9 cellular contexts compared by ENCODE assay signal in genomic region chr13:95552539-95553270, GRCh38. TPM values are rescaled to one million over a fixed set of nuclear protein-coding genes. Genes with fewer than 3 reads are reported as not detected.
A peak's percentile ranks its signal among the peaks of the same experiment; 100 is the strongest.
DNase-seq lines count a peak whose midpoint lies in the region; ATAC-seq and TF ChIP-seq lines count a peak whose summit lies in the region.
"Had no signal": no experiment of that assay in that cellular context is flagged by ENCODE, and none has a peak within 500 bp of the region (broad histone marks: within the 10 kb centered on the region; RNA-seq: fewer than 3 reads in every experiment).

Gene CLDN10 (plus strand): TSS chr13:95552720. CDS start chr13:95552754, 34 bp downstream.

- no peak within 1 kb of the TSS for H2AFZ ChIP-seq in neural cell (ENCODE audit: low read depth, low read length)

- POLR2A ChIA-PET in activated CD4-positive, alpha-beta memory T cell treated with anti-CD3 and anti-CD28 coated beads, Interleukin-2, amount 10 ng/mL, durations not matched to agents 7 days and 5 days (lab: Charles Lee) = no interaction called here
- POLR2A ChIA-PET in activated CD4-positive, alpha-beta memory T cell treated with anti-CD3 and anti-CD28 coated beads for 36 hours (lab: Charles Lee) = no interaction called here

- TF ChIP-seq RAD21 in neural cell (conservative IDR thresholded peaks at IDR 0.05) = no peak

- TF ChIP-seq CTCF in endodermal cell (conservative IDR thresholded peaks at IDR 0.05) (peak; percentile 84), neural cell (IDR thresholded peaks at IDR 0.05; ENCODE audit: poor library complexity, severe bottlenecking) (no peak)

- CTCF ChIA-PET in activated CD4-positive, alpha-beta memory T cell treated with anti-CD3 and anti-CD28 coated beads, Interleukin-2, amount 10 ng/mL, durations not matched to agents 7 days and 5 days (lab: Charles Lee) = no interaction called here
- CTCF ChIA-PET in activated CD4-positive, alpha-beta memory T cell treated with anti-CD3 and anti-CD28 coated beads for 36 hours (lab: Charles Lee) = interaction anchor here (1.1 kb wide), 1 partner anchor 281 kb away, joined by 3 read pairs; no protein-coding TSS in a partner anchor

- H3K36me3 Mint-ChIP-seq in endodermal cell (ENCODE audit: low read depth) = no peaks in the 10 kb centered on the region
- H3K36me3 Mint-ChIP-seq in activated CD4-positive, alpha-beta memory T cell treated with anti-CD3 and anti-CD28 coated beads, Interleukin-2, amount 10 ng/mL, durations not matched to agents 7 days and 5 days (ENCODE audit: low read depth) = no peaks in the 10 kb centered on the region
- H3K36me3 Mint-ChIP-seq in activated CD4-positive, alpha-beta memory T cell treated with anti-CD3 and anti-CD28 coated beads for 36 hours = no peaks in the 10 kb centered on the region

- H3K9ac ChIP-seq in endodermal cell (ENCODE audit: extremely low read depth, low read length, poor library complexity, severe bottlenecking) (no peak within 1 kb of the TSS), neural cell (ENCODE audit: low read length) (no peak within 1 kb of the TSS)
- H3K9ac ChIP-seq: KMS-11 had no signal

- H3K27ac Mint-ChIP-seq in endodermal cell = no peak within 1 kb of the TSS
- no peak within 1 kb of the TSS for H3K27ac Mint-ChIP-seq in activated CD4-positive, alpha-beta memory T cell treated with anti-CD3 and anti-CD28 coated beads, Interleukin-2, amount 10 ng/mL, durations not matched to agents 7 days and 5 days
- no peak within 1 kb of the TSS for H3K27ac Mint-ChIP-seq in activated CD4-positive, alpha-beta memory T cell treated with anti-CD3 and anti-CD28 coated beads for 36 hours

- H3K4me3 Mint-ChIP-seq in endodermal cell = peak within 1 kb of the TSS; percentile 63
- H3K4me3 Mint-ChIP-seq in activated CD4-positive, alpha-beta memory T cell treated with anti-CD3 and anti-CD28 coated beads, Interleukin-2, amount 10 ng/mL, durations not matched to agents 7 days and 5 days = no peak within 1 kb of the TSS
- H3K4me3 Mint-ChIP-seq in activated CD4-positive, alpha-beta memory T cell treated with anti-CD3 and anti-CD28 coated beads for 36 hours = no peak within 1 kb of the TSS

- peaks cover 31% of the 10 kb centered on the region for H3K27me3 Mint-ChIP-seq in endodermal cell (ENCODE audit: insufficient read depth)
- H3K27me3 Mint-ChIP-seq in activated CD4-positive, alpha-beta memory T cell treated with anti-CD3 and anti-CD28 coated beads, Interleukin-2, amount 10 ng/mL, durations not matched to agents 7 days and 5 days = peaks cover 56% of the 10 kb centered on the region
- peaks cover 56% of the 10 kb centered on the region for H3K27me3 Mint-ChIP-seq in activated CD4-positive, alpha-beta memory T cell treated with anti-CD3 and anti-CD28 coated beads for 36 hours

- H3K27me3 ChIP-seq in endodermal cell (ENCODE audit: control insufficient read depth, insufficient read depth, low read length, poor library complexity, severe bottlenecking) (peaks cover 36% of the 10 kb centered on the region), neural cell (ENCODE audit: insufficient read depth, low read depth, low read length) (peaks cover 29% of the 10 kb centered on the region)

- no peaks in the 10 kb centered on the region for H4K20me1 ChIP-seq in neural cell (ENCODE audit: insufficient read depth)

- DNase-seq in DMS153 treated with DMSO at 0.1 percent for 48 hours (lab: John Stamatoyannopoulos, UW; ENCODE audit: unreplicated experiment) = peak; percentile 68
- peak; percentile 97 for DNase-seq in endodermal cell
- no peak for DNase-seq in activated CD4-positive, alpha-beta memory T cell treated with anti-CD3 and anti-CD28 coated beads, Interleukin-2, amount 10 ng/mL, durations not matched to agents 7 days and 5 days
- DNase-seq in activated CD4-positive, alpha-beta memory T cell treated with anti-CD3 and anti-CD28 coated beads for 36 hours = no peak
- DNase-seq in NCI-H226 = no peak

- 4 to 5% methylated on average over 17 to 64 of the region's 65 CpGs for WGBS in endodermal cell (ENCODE audit: insufficient coverage in 1 of 2, insufficient read length in 1 of 2), 2 experiments

- no peaks in the 10 kb centered on the region for H3K9me2 ChIP-seq in neural cell (ENCODE audit: insufficient read depth, low read length)

- no peaks in the 10 kb centered on the region for H3F3A ChIP-seq in neural cell (ENCODE audit: insufficient read depth, low read length, poor library complexity, severe bottlenecking)

- H3K9me3 ChIP-seq in endodermal cell (ENCODE audit: control insufficient read depth, low read length) = no peaks in the 10 kb centered on the region
- no peaks in the 10 kb centered on the region for H3K9me3 ChIP-seq in neural cell (ENCODE audit: low read length)

- H3K36me3 ChIP-seq in endodermal cell (ENCODE audit: control insufficient read depth, insufficient read depth, low read length) (no peaks in the 10 kb centered on the region), neural cell (ENCODE audit: insufficient read depth, low read length) (no peaks in the 10 kb centered on the region)

- H3K4me3 ChIP-seq in endodermal cell (ENCODE audit: low read length) (peak within 1 kb of the TSS; percentile 77), neural cell (ENCODE audit: low read length) (peak within 1 kb of the TSS; percentile 51)

- no peaks in the 10 kb centered on the region for H3K79me2 ChIP-seq in neural cell (replicated peaks; ENCODE audit: insufficient read depth, low read length)

- H3K4me1 Mint-ChIP-seq in endodermal cell = peaks cover 19% of the 10 kb centered on the region
- H3K4me1 Mint-ChIP-seq in activated CD4-positive, alpha-beta memory T cell treated with anti-CD3 and anti-CD28 coated beads, Interleukin-2, amount 10 ng/mL, durations not matched to agents 7 days and 5 days = peaks cover 11% of the 10 kb centered on the region
- H3K4me1 Mint-ChIP-seq in activated CD4-positive, alpha-beta memory T cell treated with anti-CD3 and anti-CD28 coated beads for 36 hours (ENCODE audit: low read depth) = peaks cover 9% of the 10 kb centered on the region

- intact Hi-C loops in activated CD4-positive, alpha-beta memory T cell treated with anti-CD3 and anti-CD28 coated beads for 36 hours (cut with micrococcal nuclease) = no loop called here

- ATAC-seq in HG03442 (IDR thresholded peaks at IDR 0.05; ENCODE audit: unreplicated experiment) (peak; percentile 37), GM18520 (IDR thresholded peaks at IDR 0.05; ENCODE audit: unreplicated experiment) (no peak)

- no peak within 1 kb of the TSS for H3K4me2 ChIP-seq in neural cell (ENCODE audit: low read length)
- H3K4me2 ChIP-seq: KMS-11 had no signal

- no peaks in the 10 kb centered on the region for H3K9me3 Mint-ChIP-seq in endodermal cell
- no peaks in the 10 kb centered on the region for H3K9me3 Mint-ChIP-seq in activated CD4-positive, alpha-beta memory T cell treated with anti-CD3 and anti-CD28 coated beads, Interleukin-2, amount 10 ng/mL, durations not matched to agents 7 days and 5 days
- no peaks in the 10 kb centered on the region for H3K9me3 Mint-ChIP-seq in activated CD4-positive, alpha-beta memory T cell treated with anti-CD3 and anti-CD28 coated beads for 36 hours

- H3K4me1 ChIP-seq in endodermal cell (ENCODE audit: control insufficient read depth, insufficient read depth, low read length) = no peaks in the 10 kb centered on the region

- no peak within 1 kb of the TSS for H3K27ac ChIP-seq in endodermal cell (ENCODE audit: low read depth, low read length)
- H3K27ac ChIP-seq in neural cell (ENCODE audit: low read length) = no peak within 1 kb of the TSS
- H3K27ac ChIP-seq: KMS-11 had no signal

- no peak for TF ChIP-seq EP300 in neural cell (conservative IDR thresholded peaks at IDR 0.05; ENCODE audit: poor library complexity, severe bottlenecking)

TF ChIP-seq in neural cell, 6 proteins besides CTCF, POLR2A, EP300 and RAD21:
- TF ChIP-seq REST (IDR thresholded peaks at IDR 0.05; ENCODE audit: borderline replicate concordance) (no peak), TAF1 (IDR thresholded peaks at IDR 0.05; ENCODE audit: low read depth) (no peak), EZH2 (IDR thresholded peaks at IDR 0.05; ENCODE audit: borderline replicate concordance, insufficient read depth, low read length, poor library complexity, severe bottlenecking) (no peak), POLR2AphosphoS5 (IDR thresholded peaks at IDR 0.05) (no peak), SMC3 (conservative IDR thresholded peaks at IDR 0.05; ENCODE audit: poor library complexity) (no peak), MXI1 (conservative IDR thresholded peaks at IDR 0.05; ENCODE audit: poor library complexity, severe bottlenecking) (no peak)

RNA-seq across cellular contexts. Expression of gene CLDN10, which starts in this region (rescaled TPM):
- 10 to 100 TPM in 1 of 2 donors, 1 to 10 TPM in 1; 4.6 to 10.6 TPM for total RNA-seq in endodermal cell
- 8.8 TPM for polyA plus RNA-seq in endodermal cell (2013, experiment 1 of 2)
- polyA plus RNA-seq in endodermal cell (2013, experiment 2 of 2) = 7.5 TPM
- polyA plus RNA-seq in neural cell = not detected in 2 replicates
- not detected in 2 replicates for polyA minus RNA-seq in neural cell
- total RNA-seq in activated CD4-positive, alpha-beta memory T cell treated with anti-CD3 and anti-CD28 coated beads, Interleukin-2, amount 10 ng/mL, durations not matched to agents 7 days and 5 days = not detected
- total RNA-seq in activated CD4-positive, alpha-beta memory T cell treated with anti-CD3 and anti-CD28 coated beads for 36 hours = not detected

Comparison
In these comparisons a context has a peak if more than half of its experiments do, and no peak if none do; other contexts are left out.
1. RNA of gene CLDN10 (total RNA-seq): 4.6 to 10.6 TPM in endodermal cell; not detected in activated CD4-positive, alpha-beta memory T cell treated with anti-CD3 and anti-CD28 coated beads, Interleukin-2, amount 10 ng/mL, durations not matched to agents 7 days and 5 days and not detected in activated CD4-positive, alpha-beta memory T cell treated with anti-CD3 and anti-CD28 coated beads for 36 hours; every median in the first group is over 4 times any median in the second.
2. DNase-seq: peak in DMS153 treated with DMSO at 0.1 percent for 48 hours (single experiment) and endodermal cell (single experiment); none in activated CD4-positive, alpha-beta memory T cell treated with anti-CD3 and anti-CD28 coated beads, Interleukin-2, amount 10 ng/mL, durations not matched to agents 7 days and 5 days (single experiment), activated CD4-positive, alpha-beta memory T cell treated with anti-CD3 and anti-CD28 coated beads for 36 hours (single experiment) and NCI-H226 (single experiment).